8 cellular contexts compared by ENCODE assay signal in the genomic region with DNA sequence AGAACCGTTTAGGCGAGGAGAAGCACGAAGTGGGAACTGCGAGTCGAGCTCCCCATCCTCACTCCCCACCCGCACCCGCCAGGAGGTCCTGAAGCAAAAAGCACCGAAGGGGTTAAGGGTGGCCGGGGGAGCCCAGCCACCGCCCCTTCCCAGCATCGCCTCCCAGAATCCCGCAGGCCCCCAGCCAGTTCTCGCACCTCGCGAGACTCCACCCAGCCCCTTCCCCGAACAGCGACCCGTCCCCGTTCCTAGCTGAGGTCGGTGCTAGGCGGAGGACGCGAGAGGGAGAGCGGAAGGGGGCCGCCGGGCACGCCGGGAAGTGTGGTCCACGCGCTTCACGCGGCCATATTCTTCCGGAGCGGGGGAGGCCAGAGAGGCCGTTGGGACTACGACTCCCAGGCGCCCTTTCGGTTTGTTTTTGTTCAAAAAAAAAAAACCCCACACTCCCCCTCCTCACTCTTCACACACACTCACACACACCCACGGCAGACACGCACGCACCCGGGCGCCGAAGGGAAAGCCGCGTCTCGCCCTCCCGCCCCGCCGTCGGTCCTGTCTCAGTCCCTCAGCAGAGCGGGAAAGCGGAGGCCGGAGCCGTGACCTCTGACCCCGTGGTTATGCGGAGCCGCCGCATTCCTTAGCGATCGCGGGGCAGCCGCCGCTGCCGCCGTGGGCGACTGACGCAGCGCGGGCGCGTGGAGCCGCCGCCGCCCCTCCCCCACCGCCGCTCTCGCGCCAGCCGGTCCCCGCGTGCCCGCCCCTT. TPM values are rescaled to one million over a fixed set of nuclear protein-coding genes. Genes with fewer than 3 reads are reported as not detected.
A peak's percentile ranks its signal among the peaks of the same experiment; 100 is the strongest.
DNase-seq lines count a peak whose midpoint lies in the region; ATAC-seq and TF ChIP-seq lines count a peak whose summit lies in the region.

ASXL1 (plus strand) TSS at position 463 of the 763 bp plus-strand sequence. CDS start 445 bp downstream, outside the sequence.

- H3K36me3 ChIP-seq in KMS-11 (ENCODE audit: insufficient read depth) (no peaks in the 10 kb centered on the region), Peyer's patch (no peaks in the 10 kb centered on the region), muscle layer of duodenum (ENCODE audit: control insufficient read depth in 1 of 2, insufficient read depth in 2 of 2, low read length in 2 of 2) (no peaks in the 10 kb centered on the region)

- peaks cover 43% of the 10 kb centered on the region for H3K79me2 ChIP-seq in KMS-11 (ENCODE audit: insufficient read depth, low read depth)

- H3K4me1 ChIP-seq in KMS-11 (ENCODE audit: low read depth, poor library complexity, severe bottlenecking) (peaks cover 46% of the 10 kb centered on the region), Peyer's patch (peaks cover 0 to 35% (median 14%) of the 10 kb centered on the region in 4 donors), muscle layer of duodenum (ENCODE audit: control insufficient read depth in 1 of 2, insufficient read depth in 2 of 2, low read length in 2 of 2) (peaks cover 13 to 27% of the 10 kb centered on the region in 2 donors)

- H3K4me3 ChIP-seq in KMS-11 (IDR thresholded peaks at IDR 0.05; ENCODE audit: insufficient read depth, low read depth, low read length) = peak within 1 kb of the TSS; percentile 70
- H3K4me3 ChIP-seq in Peyer's patch = peak within 1 kb of the TSS; percentile 77 to 95 (median 92)
- peak within 1 kb of the TSS; percentile 82 to 98 for H3K4me3 ChIP-seq in muscle layer of duodenum (ENCODE audit: low read depth in 1 of 2, low read length in 2 of 2)

- peak within 1 kb of the TSS; percentile 94 for H3K4me2 ChIP-seq in KMS-11

- peak; percentile 73 for ATAC-seq in GM21723 (IDR thresholded peaks at IDR 0.05; ENCODE audit: unreplicated experiment)
- peak; percentile 96 for ATAC-seq in esophagus mucosa

- TF ChIP-seq CTCF in KMS-11 (conservative IDR thresholded peaks at IDR 0.05; ENCODE audit: low read depth, low read length) (no peak), Peyer's patch (IDR thresholded peaks at IDR 0.05) (peak in 1 of 6 experiments; percentile 9)

- H3K27ac ChIP-seq in KMS-11 (peak within 1 kb of the TSS; percentile 92), Peyer's patch (peak within 1 kb of the TSS; percentile 98 to 99 (median 98)), muscle layer of duodenum (ENCODE audit: low read length) (peak within 1 kb of the TSS; percentile 92)

- H3K9me3 ChIP-seq in Peyer's patch = no peaks in the 10 kb centered on the region
- H3K9me3 ChIP-seq in muscle layer of duodenum (ENCODE audit: control insufficient read depth in 1 of 2, low read length in 2 of 2) = no peaks in the 10 kb centered on the region

- no peaks in the 10 kb centered on the region for H3K27me3 ChIP-seq in KMS-11 (ENCODE audit: insufficient read depth, low read depth)
- no peaks in the 10 kb centered on the region for H3K27me3 ChIP-seq in Peyer's patch
- H3K27me3 ChIP-seq in muscle layer of duodenum (ENCODE audit: low read depth, low read length) = no peaks in the 10 kb centered on the region

- DNase-seq in DMS53 treated with DMSO at 0.1 percent for 48 hours (lab: John Stamatoyannopoulos, UW; ENCODE audit: unreplicated experiment) (peak; percentile 92), Peyer's patch (peak; percentile 95 to 97 (median 95))
- peak; percentile 96 to 97 for DNase-seq in activated T-cell treated with anti-CD3 and anti-CD28 coated beads, Interleukin-2, amount 50 U/mL, for 48 hours
- DNase-seq in stimulated activated CD8-positive, alpha-beta memory T cell treated with anti-CD3 and anti-CD28 coated beads, Interleukin-7, amount 100 ng/mL, for 4 hours (ENCODE audit: low read depth in 2 of 2) = peak; percentile 92 to 93

- peak within 1 kb of the TSS; percentile 94 for H3K9ac ChIP-seq in KMS-11

- H2AFZ ChIP-seq in KMS-11 (ENCODE audit: low read depth) = peak within 1 kb of the TSS; percentile 48

- TF ChIP-seq POLR2A in Peyer's patch (IDR thresholded peaks at IDR 0.05) = peak in 1 of 2 donors; percentile 43

- peaks cover 15% of the 10 kb centered on the region; the same call in 1 of the 2 replicates for H4K20me1 ChIP-seq in KMS-11 (ENCODE audit: insufficient read depth)

RNA-seq across cellular contexts. Expression of gene ASXL1, which starts in this region (rescaled TPM):
- total RNA-seq in Peyer's patch = 100 to 1,000 TPM in 2 of 4 donors, 10 to 100 TPM in 2; 74.4 to 173 (median 115) TPM
- total RNA-seq in esophagus mucosa = 27.5 TPM

Comparison
In these comparisons a context has a peak if more than half of its experiments do, and no peak if none do; other contexts are left out.
1. Peak in every context shown above with its lines: DNase-seq, ATAC-seq, H3K4me3 ChIP-seq and H3K27ac ChIP-seq.